1 cellular context compared by ENCODE assay signal in the genomic region with DNA sequence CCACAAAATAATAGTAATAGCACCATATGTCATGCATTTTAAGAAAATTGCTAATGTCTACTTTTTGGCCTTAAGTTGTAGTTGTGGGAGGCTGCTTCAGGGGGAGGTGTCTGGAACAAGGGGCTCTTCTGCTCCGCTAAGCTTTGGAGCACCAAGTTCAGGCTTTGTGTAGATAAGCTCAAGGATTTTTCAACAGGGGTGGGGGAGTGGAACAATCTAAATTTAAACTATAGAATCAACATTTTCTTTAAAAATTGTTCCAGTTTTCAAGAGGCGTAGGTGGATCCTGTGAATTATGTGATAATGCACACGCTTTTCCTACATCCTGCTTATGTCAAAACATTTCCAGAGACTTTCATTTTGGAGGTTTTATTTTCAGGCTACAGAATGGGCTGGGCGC.
TF ChIP-seq lines count a peak whose summit lies in the region.

No MANE protein-coding gene starts in this region.

TF ChIP-seq in HepG2, 621 proteins besides CTCF, POLR2A, EP300 and RAD21 (continued from another document):
- TF ChIP-seq, protein P1, sequence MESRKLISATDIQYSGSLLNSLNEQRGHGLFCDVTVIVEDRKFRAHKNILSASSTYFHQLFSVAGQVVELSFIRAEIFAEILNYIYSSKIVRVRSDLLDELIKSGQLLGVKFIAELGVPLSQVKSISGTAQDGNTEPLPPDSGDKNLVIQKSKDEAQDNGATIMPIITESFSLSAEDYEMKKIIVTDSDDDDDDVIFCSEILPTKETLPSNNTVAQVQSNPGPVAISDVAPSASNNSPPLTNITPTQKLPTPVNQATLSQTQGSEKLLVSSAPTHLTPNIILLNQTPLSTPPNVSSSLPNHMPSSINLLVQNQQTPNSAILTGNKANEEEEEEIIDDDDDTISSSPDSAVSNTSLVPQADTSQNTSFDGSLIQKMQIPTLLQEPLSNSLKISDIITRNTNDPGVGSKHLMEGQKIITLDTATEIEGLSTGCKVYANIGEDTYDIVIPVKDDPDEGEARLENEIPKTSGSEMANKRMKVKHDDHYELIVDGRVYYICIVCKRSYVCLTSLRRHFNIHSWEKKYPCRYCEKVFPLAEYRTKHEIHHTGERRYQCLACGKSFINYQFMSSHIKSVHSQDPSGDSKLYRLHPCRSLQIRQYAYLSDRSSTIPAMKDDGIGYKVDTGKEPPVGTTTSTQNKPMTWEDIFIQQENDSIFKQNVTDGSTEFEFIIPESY (CRISPR knock-in tag; IDR thresholded peaks at IDR 0.05), result 0 out of 2 replicates have a peak, but pooled peaks have one; percentile 24
- TF ChIP-seq KLF9 (CRISPR knock-in tag; IDR thresholded peaks at IDR 0.05; ENCODE audit: low read depth), result no peak
